ENCODE assay signal across 8 cellular contexts in genomic region chr14:57317248-57317833, GRCh38. TPM values are rescaled to one million over a fixed set of nuclear protein-coding genes. Genes with fewer than 3 reads are reported as not detected.
DNase-seq lines count a peak whose midpoint lies in the region; ATAC-seq, FAIRE-seq and TF ChIP-seq lines count a peak whose summit lies in the region.

No MANE protein-coding gene starts in this region.

- DNase-seq in Daoy (ENCODE audit: low read depth), result peak; percentile 71
- peak; percentile 73 for DNase-seq in NCI-H2171 (lab: John Stamatoyannopoulos, UW)
- DNase-seq in bronchial epithelial cell (ENCODE audit: low read depth), result peak; percentile 77
- DNase-seq in keratinocyte (ENCODE audit: low read depth, low spot score), result peak; percentile 21
- DNase-seq in stimulated activated CD4-positive, alpha-beta T cell treated with anti-CD3 and anti-CD28 coated beads, Interleukin-1b, Interleukin-23, amount 100 ng/mL, for 48 hours, result peak; percentile 70

- H3K27me3 ChIP-seq in bronchial epithelial cell (ENCODE audit: control insufficient read depth, insufficient read depth, low read length) (peaks cover 1% of the 10 kb centered on the region), keratinocyte (ENCODE audit: control insufficient read depth, extremely low read depth, insufficient read depth, low read length) (peaks cover 3% of the 10 kb centered on the region)

- H3K36me3 ChIP-seq in bronchial epithelial cell (ENCODE audit: control insufficient read depth, insufficient read depth, low read length) (no peaks in the 10 kb centered on the region), keratinocyte (ENCODE audit: control insufficient read depth in 2 of 2, extremely low read depth in 1 of 2, insufficient read depth in 2 of 2, low read length in 2 of 2) (no peaks in the 10 kb centered on the region)

- no peaks in the 10 kb centered on the region for H3K4me1 ChIP-seq in keratinocyte (ENCODE audit: control insufficient read depth, extremely low read depth, insufficient read depth, low read length)

- H3K4me2 ChIP-seq in keratinocyte (ENCODE audit: control insufficient read depth, extremely low read depth, insufficient read depth, low read depth, low read length), result no peak overlapping the region

- TF ChIP-seq CTCF in WI38 (IDR thresholded peaks at IDR 0.05; ENCODE audit: low read depth, low read length), result peak; percentile 77
- TF ChIP-seq CTCF in bronchial epithelial cell (IDR thresholded peaks at IDR 0.05; ENCODE audit: insufficient read depth, low read length, severe bottlenecking), result peak; percentile 71
- peak; percentile 71 to 79 (median 71) for TF ChIP-seq CTCF in keratinocyte (optimal IDR thresholded peaks at IDR 0.05 in 1 of 3, IDR thresholded peaks at IDR 0.05 in 1 of 3, conservative IDR thresholded peaks at IDR 0.05 in 1 of 3; ENCODE audit: extremely low read depth in 1 of 3, insufficient read depth in 2 of 3, low read length in 3 of 3)

- ATAC-seq in HG02759 (IDR thresholded peaks at IDR 0.05; ENCODE audit: unreplicated experiment) (peak; percentile 58), GM21381 (IDR thresholded peaks at IDR 0.05; ENCODE audit: unreplicated experiment) (no peak)

- no peaks in the 10 kb centered on the region for H3K79me2 ChIP-seq in keratinocyte (ENCODE audit: control insufficient read depth, insufficient read depth, low read length)

- H3K9ac ChIP-seq in keratinocyte (ENCODE audit: control insufficient read depth, extremely low read depth, insufficient read depth, low read length), result no peak overlapping the region

- H3K4me3 ChIP-seq in WI38 (ENCODE audit: low read depth, low read length) (no peak overlapping the region), bronchial epithelial cell (ENCODE audit: low read depth, low read length) (no peak overlapping the region), keratinocyte (ENCODE audit: control insufficient read depth in 2 of 3, extremely low read depth in 1 of 3, insufficient read depth in 2 of 3, low read depth in 1 of 3, low read length in 3 of 3) (no peak overlapping the region)

- H3K9me1 ChIP-seq in keratinocyte (ENCODE audit: control insufficient read depth, extremely low read depth, insufficient read depth, low read length), result no peaks in the 10 kb centered on the region

- no peak overlapping the region for H3K27ac ChIP-seq in keratinocyte (ENCODE audit: control insufficient read depth, insufficient read depth, low read length)

- H3K9me3 ChIP-seq in keratinocyte (ENCODE audit: control insufficient read depth, low read depth, low read length), result no peaks in the 10 kb centered on the region

- FAIRE-seq in bronchial epithelial cell (lab: Jason Lieb, UNC), result no peak
- FAIRE-seq in keratinocyte (lab: Jason Lieb, UNC), result peak; percentile 62

- dilution Hi-C loops in keratinocyte (cut with MboI; ENCODE audit: extremely low pct_ligation_motif_present, low sequenced_read_pairs), result no loop called here

- H4K20me1 ChIP-seq in keratinocyte (ENCODE audit: control insufficient read depth, extremely low read depth, insufficient read depth, low read length), result no peaks in the 10 kb centered on the region

- H2AFZ ChIP-seq in keratinocyte (ENCODE audit: control insufficient read depth, low read length), result no peak overlapping the region

RNA-seq across cellular contexts. Expression of gene AP5M1, which starts 48.6 kb away (rescaled TPM):
- 37.0 and 44.6 TPM in 2 replicates for total RNA-seq in Daoy (2014; rRNA removed; shearing (Covaris generic))
- total RNA-seq in bronchial epithelial cell, result 11.6 and 14.1 TPM in 2 replicates
- polyA plus RNA-seq in keratinocyte, result 24.9 to 35.8 TPM (median 30.7 TPM) in 3 replicates
- 4.3 TPM for polyA plus RNA-seq in keratinocyte (2011; ENCODE audit: low read depth)
- polyA plus RNA-seq in keratinocyte (2011; cell fraction: cytosol; rRNA removed), result 21.6 and 47.8 TPM in 2 replicates
- 30.0 and 37.5 TPM in 2 replicates for polyA plus RNA-seq in keratinocyte (2011; cell fraction: nucleus; rRNA removed)
- polyA plus RNA-seq in keratinocyte (2012; ENCODE audit: low replicate concordance), result 12.8 and 18.8 TPM in 2 replicates
- 19.6 to 46.2 TPM (median 38.5 TPM) in 3 replicates for polyA minus RNA-seq in keratinocyte
- polyA minus RNA-seq in keratinocyte (2011; cell fraction: cytosol; rRNA and poly(A)+ RNA removed), result 19.6 TPM
- 14.0 and 29.9 TPM in 2 replicates for polyA minus RNA-seq in keratinocyte (2011; cell fraction: nucleus; rRNA and poly(A)+ RNA removed)

RNA-seq across cellular contexts. Expression of gene EXOC5, which starts 48.6 kb away (rescaled TPM):
- 80.3 and 109 TPM in 2 replicates for total RNA-seq in Daoy (2014; rRNA removed; shearing (Covaris generic))
- total RNA-seq in bronchial epithelial cell, result 28.0 and 35.0 TPM in 2 replicates
- 31.6 to 48.2 TPM (median 32.0 TPM) in 3 replicates for polyA plus RNA-seq in keratinocyte
- polyA plus RNA-seq in keratinocyte (2011; ENCODE audit: low read depth), result 144 TPM
- polyA plus RNA-seq in keratinocyte (2011; cell fraction: cytosol; rRNA removed), result 29.1 and 52.2 TPM in 2 replicates
- 17.8 and 25.4 TPM in 2 replicates for polyA plus RNA-seq in keratinocyte (2011; cell fraction: nucleus; rRNA removed)
- 28.1 and 38.6 TPM in 2 replicates for polyA plus RNA-seq in keratinocyte (2012; ENCODE audit: low replicate concordance)
- polyA minus RNA-seq in keratinocyte, result 8.7 to 44.5 TPM (median 18.4 TPM) in 3 replicates
- polyA minus RNA-seq in keratinocyte (2011; cell fraction: cytosol; rRNA and poly(A)+ RNA removed), result 38.4 TPM
- 16.2 and 32.8 TPM in 2 replicates for polyA minus RNA-seq in keratinocyte (2011; cell fraction: nucleus; rRNA and poly(A)+ RNA removed)

Comparison
In these comparisons a context has a peak if more than half of its experiments do, and no peak if none do; other contexts are left out.
1. DNase-seq: peak in every context shown above with its lines; median percentile 77 in bronchial epithelial cell; 73 in NCI-H2171; 71 in Daoy; 70 in stimulated activated CD4-positive, alpha-beta T cell treated with anti-CD3 and anti-CD28 coated beads, Interleukin-1b, Interleukin-23, amount 100 ng/mL, for 48 hours; 21 in keratinocyte.